ENCODE assay signal across 8 cellular contexts in genomic region chr20:49989234-49990065, GRCh38. TPM values are rescaled to one million over a fixed set of nuclear protein-coding genes. Genes with fewer than 3 reads are reported as not detected.
DNase-seq lines count a peak whose midpoint lies in the region; ATAC-seq, FAIRE-seq and TF ChIP-seq lines count a peak whose summit lies in the region.

No MANE protein-coding gene starts in this region.

- H3K27ac Mint-ChIP-seq in stimulated activated naive B cell treated with anti-CD40 and anti-IgM and Interleukin-4, amounts not matched to agents 10 μg/mL and 1 μg/mL and 100 μg/mL, for 72 hours, result peak overlapping the region; percentile 47

- peak overlapping the region; percentile 5 for H3K4me3 ChIP-seq in brain microvascular endothelial cell (ENCODE audit: low read depth, low read length)
- H3K4me3 ChIP-seq in kidney (ENCODE audit: low read length in 2 of 2), result peak overlapping the region in 1 of 2 donors; percentile 5

- FAIRE-seq in kidney (lab: Jason Lieb, UNC), result no peak

- H3K4me3 Mint-ChIP-seq in stimulated activated naive B cell treated with anti-CD40 and anti-IgM and Interleukin-4, amounts not matched to agents 10 μg/mL and 1 μg/mL and 100 μg/mL, for 72 hours, result no peak overlapping the region

- peaks cover 0 to 2% of the 10 kb centered on the region in 2 donors for H3K4me1 ChIP-seq in kidney (ENCODE audit: control insufficient read depth in 1 of 2, insufficient read depth in 1 of 2, low read depth in 1 of 2, low read length in 2 of 2)

- DNase-seq in HK-2 (ENCODE audit: unreplicated experiment) (peak; percentile 79), brain microvascular endothelial cell (peak; percentile 51), kidney (peak; percentile 91), T1000 (lab: John Stamatoyannopoulos, UW) (no peak), T-helper 2 cell (no peak)
- DNase-seq in stimulated activated naive B cell treated with anti-CD40 and anti-IgM and Interleukin-4, amounts not matched to agents 10 μg/mL and 1 μg/mL and 100 μg/mL, for 72 hours, result no peak

- TF ChIP-seq CTCF in brain microvascular endothelial cell (IDR thresholded peaks at IDR 0.05; ENCODE audit: low read depth, low read length, missing control alignments) (no peak), kidney (IDR thresholded peaks at IDR 0.05; ENCODE audit: borderline replicate concordance, extremely low read depth, insufficient read depth) (no peak)

- no peaks in the 10 kb centered on the region for H3K9me3 Mint-ChIP-seq in stimulated activated naive B cell treated with anti-CD40 and anti-IgM and Interleukin-4, amounts not matched to agents 10 μg/mL and 1 μg/mL and 100 μg/mL, for 72 hours

- peak overlapping the region in 1 of 2 donors; percentile 34 for H3K9ac ChIP-seq in kidney (ENCODE audit: low read length in 2 of 2)

- H3K9me3 ChIP-seq in kidney (ENCODE audit: control insufficient read depth in 1 of 2, low read length in 2 of 2), result no peaks in the 10 kb centered on the region

- H3K36me3 ChIP-seq in brain microvascular endothelial cell (replicated peaks), result peaks cover 15% of the 10 kb centered on the region
- H3K36me3 ChIP-seq in kidney (ENCODE audit: control insufficient read depth in 1 of 2, insufficient read depth in 2 of 2, low read length in 2 of 2), result no peaks in the 10 kb centered on the region

- no peaks in the 10 kb centered on the region for H3K36me3 Mint-ChIP-seq in stimulated activated naive B cell treated with anti-CD40 and anti-IgM and Interleukin-4, amounts not matched to agents 10 μg/mL and 1 μg/mL and 100 μg/mL, for 72 hours

- intact Hi-C loops in kidney (cut with DNase I), result no loop called here

- peak overlapping the region; percentile 14 for H3K27ac ChIP-seq in brain microvascular endothelial cell
- H3K27ac ChIP-seq in kidney (ENCODE audit: low read depth in 2 of 2, low read length in 2 of 2), result peak overlapping the region; percentile 66 to 78

- no peaks in the 10 kb centered on the region for H3K27me3 ChIP-seq in brain microvascular endothelial cell (replicated peaks)

- peaks cover 9 to 12% of the 10 kb centered on the region in 2 donors for H3K27me3 Mint-ChIP-seq in stimulated activated naive B cell treated with anti-CD40 and anti-IgM and Interleukin-4, amounts not matched to agents 10 μg/mL and 1 μg/mL and 100 μg/mL, for 72 hours

- no peak for ATAC-seq in stimulated activated naive B cell treated with anti-CD40 and anti-IgM and Interleukin-4, amounts not matched to agents 10 μg/mL and 1 μg/mL and 100 μg/mL, for 72 hours (replicated peaks)
- ATAC-seq in GM21717 (IDR thresholded peaks at IDR 0.05; ENCODE audit: unreplicated experiment) (no peak), HG03045 (IDR thresholded peaks at IDR 0.05; ENCODE audit: unreplicated experiment) (no peak)

- in situ Hi-C loops in brain microvascular endothelial cell (cut with HindIII; ENCODE audit: low pct_ligation_motif_present, low sequenced_read_pairs), result no loop called here

- H3K4me1 Mint-ChIP-seq in stimulated activated naive B cell treated with anti-CD40 and anti-IgM and Interleukin-4, amounts not matched to agents 10 μg/mL and 1 μg/mL and 100 μg/mL, for 72 hours, result peaks cover 5 to 14% of the 10 kb centered on the region in 2 donors

RNA-seq across cellular contexts. Expression of gene SNAI1, which starts 6.7 kb away (rescaled TPM):
- 3.7 TPM for total RNA-seq in kidney
- polyA plus RNA-seq in kidney (ENCODE audit: insufficient read depth, low read depth, low replicate concordance), result 4.5 TPM

RNA-seq across cellular contexts. Expression of gene RNF114, which starts 53.3 kb away (rescaled TPM):
- total RNA-seq in kidney, result 89.2 TPM
- 70.7 TPM for polyA plus RNA-seq in kidney (ENCODE audit: insufficient read depth, low read depth, low replicate concordance)

Comparison
In these comparisons a context has a peak if more than half of its experiments do, and no peak if none do; other contexts are left out.
1. DNase-seq: peak in HK-2 (single experiment), brain microvascular endothelial cell (single experiment) and kidney (single experiment); none in stimulated activated naive B cell treated with anti-CD40 and anti-IgM and Interleukin-4, amounts not matched to agents 10 μg/mL and 1 μg/mL and 100 μg/mL, for 72 hours (single experiment), T1000 (single experiment) and T-helper 2 cell (0 of 5).